In genomic region chrX:31136144-31136572, GRCh38 we compare ENCODE assay signal across 9 cellular contexts.
DNase-seq lines count a peak whose midpoint lies in the region; ATAC-seq, FAIRE-seq and TF ChIP-seq lines count a peak whose summit lies in the region.
"Had no signal": no experiment of that assay in that cellular context is flagged by ENCODE, and none has a peak within 500 bp of the region (broad histone marks: within the 10 kb centered on the region; RNA-seq: fewer than 3 reads in every experiment).

No MANE protein-coding gene starts in this region.

- intact Hi-C loops in MCF 10A (cut with micrococcal nuclease) = no loop called here

- ATAC-seq in GM18499 (IDR thresholded peaks at IDR 0.05; ENCODE audit: insufficient read depth, unreplicated experiment) (peak; percentile 95), GM21423 (IDR thresholded peaks at IDR 0.05; ENCODE audit: unreplicated experiment) (peak; percentile 92), HG03196 (IDR thresholded peaks at IDR 0.05; ENCODE audit: unreplicated experiment) (peak; percentile 97), T-helper 17 cell (no peak)
- ATAC-seq: K562 had no signal

- no peak for FAIRE-seq in small intestine (lab: Jason Lieb, UNC)
- FAIRE-seq: K562 had no signal

- H3K4me1 Mint-ChIP-seq in T-helper 17 cell = no peaks in the 10 kb centered on the region
- no peaks in the 10 kb centered on the region for H3K4me1 Mint-ChIP-seq in MCF 10A (ENCODE audit: insufficient read depth, unreplicated experiment)
- H3K4me1 Mint-ChIP-seq in chondrocyte (ENCODE audit: low read depth) = peaks cover 7% of the 10 kb centered on the region

- H3K27me3 Mint-ChIP-seq in T-helper 17 cell (no peaks in the 10 kb centered on the region), MCF 10A (ENCODE audit: insufficient read depth, unreplicated experiment) (peaks cover 5% of the 10 kb centered on the region), chondrocyte (ENCODE audit: low read depth) (no peaks in the 10 kb centered on the region)

- H3K9me3 ChIP-seq in T-helper 17 cell (ENCODE audit: control insufficient read depth, low read length, poor library complexity, severe bottlenecking) = no peaks in the 10 kb centered on the region
- no peaks in the 10 kb centered on the region for H3K9me3 ChIP-seq in small intestine (ENCODE audit: control insufficient read depth, low read depth)

- H3K27ac Mint-ChIP-seq in T-helper 17 cell = no peak overlapping the region
- no peak overlapping the region for H3K27ac Mint-ChIP-seq in MCF 10A (ENCODE audit: low read depth, unreplicated experiment)
- H3K27ac Mint-ChIP-seq in chondrocyte (ENCODE audit: unreplicated experiment) = no peak overlapping the region

- no peak overlapping the region for H3K27ac ChIP-seq in small intestine (ENCODE audit: low read depth in 1 of 2, low read length in 1 of 2)

- H3K4me3 ChIP-seq in small intestine (ENCODE audit: low read depth in 1 of 2, low read length in 2 of 2) = no peak overlapping the region
- H3K4me3 ChIP-seq: K562 had no signal

- CTCF ChIA-PET in MCF 10A (lab: Yijun Ruan, JAX) = no interaction called here

- no peaks in the 10 kb centered on the region for H3K4me1 ChIP-seq in small intestine (ENCODE audit: control insufficient read depth in 2 of 2, insufficient read depth in 1 of 2, low read depth in 1 of 2, low read length in 1 of 2)

- TF ChIP-seq CTCF in MCF 10A (IDR thresholded peaks at IDR 0.05; ENCODE audit: unreplicated experiment) (no peak), chondrocyte (IDR thresholded peaks at IDR 0.05) (no peak)

- no peaks in the 10 kb centered on the region for H3K36me3 ChIP-seq in small intestine (ENCODE audit: control insufficient read depth in 2 of 2, insufficient read depth in 2 of 2, low read length in 2 of 2)

- H3K4me3 Mint-ChIP-seq in T-helper 17 cell = peak overlapping the region; percentile 53
- H3K4me3 Mint-ChIP-seq in MCF 10A (ENCODE audit: unreplicated experiment) = no peak overlapping the region
- H3K4me3 Mint-ChIP-seq in chondrocyte (ENCODE audit: unreplicated experiment) = no peak overlapping the region

- 48 to 75% (median 54%) methylated on average over 2 of the region's 2 CpGs for WGBS in small intestine, 3 donors

- H3K36me3 Mint-ChIP-seq in T-helper 17 cell (ENCODE audit: low read depth) (no peaks in the 10 kb centered on the region), MCF 10A (ENCODE audit: insufficient read depth, unreplicated experiment) (peaks cover 25% of the 10 kb centered on the region), chondrocyte (ENCODE audit: low read depth) (peaks cover 34% of the 10 kb centered on the region)

- H3K27me3 ChIP-seq in small intestine (ENCODE audit: control insufficient read depth in 2 of 2, insufficient read depth in 2 of 2, low read length in 2 of 2) = no peaks in the 10 kb centered on the region

- no peak for DNase-seq in T-helper 17 cell
- DNase-seq in MCF 10A (ENCODE audit: unreplicated experiment) = no peak
- DNase-seq in small intestine = no peak
- no peak for DNase-seq in effector CD4-positive, alpha-beta T cell
- no peak for DNase-seq in chondrocyte (ENCODE audit: low spot score)

- POLR2A ChIA-PET in MCF 10A (lab: Yijun Ruan, JAX) = interaction anchor here (0.7 kb wide), 1 partner anchor 405 kb away, joined by 3 read pairs; no protein-coding TSS in a partner anchor

- BruUV-seq in MCF 10A (replicated peaks; lab: Mats Ljungman, UMichigan) = no TSS peak

- H3K9me3 Mint-ChIP-seq in MCF 10A (ENCODE audit: unreplicated experiment) (peaks cover 8% of the 10 kb centered on the region), chondrocyte (ENCODE audit: low read depth) (peaks cover 19% of the 10 kb centered on the region)
